Comparison of ENCODE assay signal across 7 cellular contexts in the genomic region with DNA sequence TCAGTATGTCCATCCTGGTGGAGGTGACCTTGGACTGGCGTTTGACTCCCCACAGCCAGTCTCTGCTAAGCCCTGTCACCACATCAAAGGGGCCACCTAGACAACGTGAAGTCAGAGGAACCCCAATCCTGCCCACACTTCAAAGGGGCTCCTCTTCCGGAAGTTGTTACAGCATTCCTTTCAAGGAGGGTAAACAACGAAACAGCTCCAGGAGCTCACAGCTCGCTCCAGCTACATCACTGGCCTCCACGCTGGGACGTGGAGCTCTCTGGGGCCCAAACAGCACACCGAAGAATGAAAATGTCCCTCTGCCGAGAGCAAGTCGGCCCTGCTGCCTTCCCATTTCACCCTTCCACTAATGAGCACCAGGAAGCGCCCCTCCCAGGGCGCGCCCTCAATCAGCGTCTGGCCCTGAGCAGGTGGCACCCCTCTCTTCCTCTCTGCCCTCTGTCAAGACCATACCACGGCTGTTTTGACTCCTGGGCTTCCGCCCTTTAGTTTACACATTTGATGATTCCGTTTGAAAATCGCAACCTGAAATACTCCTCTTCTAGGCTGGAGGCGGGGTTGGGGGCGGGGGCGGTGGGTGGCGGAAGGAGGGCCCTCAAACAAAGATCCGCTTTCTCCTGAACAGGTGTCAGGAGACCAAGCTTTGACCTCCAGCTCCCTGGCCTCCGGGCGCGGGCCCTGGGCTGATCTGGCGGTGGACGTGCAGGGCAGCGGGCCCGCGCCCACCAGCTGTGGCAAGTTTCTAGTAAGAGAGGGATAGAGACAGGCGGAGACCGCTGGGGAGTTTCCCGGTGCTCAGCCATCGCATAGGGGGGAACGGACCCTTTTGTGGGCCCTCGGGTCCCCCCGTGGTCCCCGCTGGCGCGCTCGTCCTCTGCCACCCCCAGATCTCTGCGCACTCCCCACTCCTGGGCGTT. TPM values are rescaled to one million over a fixed set of nuclear protein-coding genes. Genes with fewer than 3 reads are reported as not detected.
DNase-seq lines count a peak whose midpoint lies in the region; ATAC-seq, FAIRE-seq and TF ChIP-seq lines count a peak whose summit lies in the region.

No MANE protein-coding gene starts in this region.

- peak overlapping the region; percentile 66 for H3K23ac ChIP-seq in mesendoderm (ENCODE audit: low read length)

- H3K4me1 ChIP-seq in mesendoderm (ENCODE audit: control insufficient read depth, low read depth, low read length) = peaks cover 7% of the 10 kb centered on the region

- H3K4ac ChIP-seq in mesendoderm (ENCODE audit: low read depth, low read length) = no peak overlapping the region

- peak overlapping the region; percentile 0 for H3K9ac ChIP-seq in mesendoderm (ENCODE audit: low read length)

- no peak overlapping the region for H2AK5ac ChIP-seq in mesendoderm (ENCODE audit: low read length)

- H2BK5ac ChIP-seq in mesendoderm (ENCODE audit: low read length) = no peak overlapping the region

- TF ChIP-seq CTCF in bronchial epithelial cell (IDR thresholded peaks at IDR 0.05; ENCODE audit: insufficient read depth, low read length, severe bottlenecking) = no peak

- H3K27me3 ChIP-seq in bronchial epithelial cell (ENCODE audit: control insufficient read depth, insufficient read depth, low read length) (no peaks in the 10 kb centered on the region), mesendoderm (ENCODE audit: insufficient read depth, low read length, poor library complexity) (no peaks in the 10 kb centered on the region)

- H3K56ac ChIP-seq in mesendoderm (ENCODE audit: low read length) = peak overlapping the region; percentile 78

- peak overlapping the region; percentile 58 for H3K4me3 ChIP-seq in bronchial epithelial cell (ENCODE audit: low read depth, low read length)
- H3K4me3 ChIP-seq in mesendoderm (ENCODE audit: low read length) = no peak overlapping the region

- peak overlapping the region; percentile 76 for H3K4me2 ChIP-seq in mesendoderm (ENCODE audit: low read length)

- H2BK120ac ChIP-seq in mesendoderm (ENCODE audit: low read depth, low read length) = no peak overlapping the region

- no peaks in the 10 kb centered on the region for H3K36me3 ChIP-seq in bronchial epithelial cell (ENCODE audit: control insufficient read depth, insufficient read depth, low read length)
- no peaks in the 10 kb centered on the region for H3K36me3 ChIP-seq in mesendoderm (ENCODE audit: control insufficient read depth, insufficient read depth, low read length)

- peak; percentile 27 for ATAC-seq in GM21528 (IDR thresholded peaks at IDR 0.05; ENCODE audit: low FRiP score, unreplicated experiment)

- H3K27ac Mint-ChIP-seq in T-helper 2 cell treated with Interferon-gamma antibody and Interleukin-4, amounts not matched to agents 5 μg/mL and 100 μg/mL, for 36 hours = peak overlapping the region; percentile 93

- H3K4me1 Mint-ChIP-seq in T-helper 2 cell treated with Interferon-gamma antibody and Interleukin-4, amounts not matched to agents 5 μg/mL and 100 μg/mL, for 36 hours (ENCODE audit: low read depth) = peaks cover 43% of the 10 kb centered on the region

- no peak for FAIRE-seq in bronchial epithelial cell (lab: Jason Lieb, UNC)

- no peaks in the 10 kb centered on the region for H3K27me3 Mint-ChIP-seq in T-helper 2 cell treated with Interferon-gamma antibody and Interleukin-4, amounts not matched to agents 5 μg/mL and 100 μg/mL, for 36 hours (ENCODE audit: low read depth)

- no peak overlapping the region for H4K8ac ChIP-seq in mesendoderm (ENCODE audit: low read depth, low read length)

- H3K18ac ChIP-seq in mesendoderm (ENCODE audit: low read length) = no peak overlapping the region

- H2BK15ac ChIP-seq in mesendoderm (replicated peaks; ENCODE audit: low read depth) = no peak overlapping the region

- no peaks in the 10 kb centered on the region for H3K9me3 Mint-ChIP-seq in T-helper 2 cell treated with Interferon-gamma antibody and Interleukin-4, amounts not matched to agents 5 μg/mL and 100 μg/mL, for 36 hours

- no peak overlapping the region for H4K5ac ChIP-seq in mesendoderm (ENCODE audit: low read length)

- H3K27ac ChIP-seq in mesendoderm (ENCODE audit: low read depth, low read length) = no peak overlapping the region

- peak; percentile 55 for DNase-seq in T-helper 2 cell treated with Interferon-gamma antibody and Interleukin-4, amounts not matched to agents 5 μg/mL and 100 μg/mL, for 36 hours (ENCODE audit: low spot score)
- DNase-seq in bronchial epithelial cell (ENCODE audit: low read depth) (no peak), mesendoderm (peak; percentile 31), occipital lobe (lab: John Stamatoyannopoulos, UW) (no peak), HCEC 1CT (no peak)
- peak; percentile 47 to 50 for DNase-seq in stimulated activated CD8-positive, alpha-beta memory T cell treated with anti-CD3 and anti-CD28 coated beads, Interleukin-7, amount 100 ng/mL, for 4 hours (ENCODE audit: low read depth in 2 of 2)

- WGBS in mesendoderm (ENCODE audit: extremely low coverage, insufficient coverage, low lambda C conversion rate) = no CpG with 5 or more reads among the region's 44 CpGs

- no peaks in the 10 kb centered on the region for H3K79me1 ChIP-seq in mesendoderm (ENCODE audit: low read length)

- H3K36me3 Mint-ChIP-seq in T-helper 2 cell treated with Interferon-gamma antibody and Interleukin-4, amounts not matched to agents 5 μg/mL and 100 μg/mL, for 36 hours (ENCODE audit: low read depth) = peaks cover 3% of the 10 kb centered on the region

- H3K79me2 ChIP-seq in mesendoderm (ENCODE audit: control insufficient read depth, insufficient read depth, low read length) = no peaks in the 10 kb centered on the region

- H3K4me3 Mint-ChIP-seq in T-helper 2 cell treated with Interferon-gamma antibody and Interleukin-4, amounts not matched to agents 5 μg/mL and 100 μg/mL, for 36 hours = peak overlapping the region; percentile 80

RNA-seq across cellular contexts. Expression of gene KDM7A, which starts 53.1 kb away (rescaled TPM):
- 14.7 and 22.1 TPM in 2 replicates for total RNA-seq in bronchial epithelial cell
- 8.2 TPM for polyA plus RNA-seq in mesendoderm (2013, experiment 1 of 2)
- 9.2 TPM for polyA plus RNA-seq in mesendoderm (2013, experiment 2 of 2)
- 18.6 TPM for total RNA-seq in occipital lobe

Comparison
In these comparisons a context has a peak if more than half of its experiments do, and no peak if none do; other contexts are left out.
1. DNase-seq: peak in T-helper 2 cell treated with Interferon-gamma antibody and Interleukin-4, amounts not matched to agents 5 μg/mL and 100 μg/mL, for 36 hours (single experiment), mesendoderm (single experiment) and stimulated activated CD8-positive, alpha-beta memory T cell treated with anti-CD3 and anti-CD28 coated beads, Interleukin-7, amount 100 ng/mL, for 4 hours (2 of 2); none in bronchial epithelial cell (single experiment), occipital lobe (single experiment) and HCEC 1CT (single experiment).